ENCODE assay signal across 8 cellular contexts in genomic region chr3:187740446-187741399, GRCh38. TPM values are rescaled to one million over a fixed set of nuclear protein-coding genes. Genes with fewer than 3 reads are reported as not detected.
DNase-seq lines count a peak whose midpoint lies in the region; ATAC-seq and TF ChIP-seq lines count a peak whose summit lies in the region.

No MANE protein-coding gene starts in this region.

- H3K4me3 ChIP-seq in ascending aorta (peak overlapping the region; percentile 73 to 75), right atrium auricular region (peak overlapping the region; percentile 80 to 84)

- H3K4me1 ChIP-seq in ascending aorta, result peaks cover 6 to 25% of the 10 kb centered on the region in 2 donors
- peaks cover 0 to 34% of the 10 kb centered on the region in 2 donors for H3K4me1 ChIP-seq in right atrium auricular region

- intact Hi-C loops in ascending aorta (cut with DNase I) (loop anchor here (1.0 to 10.0 kb wide), 11 partner anchors 472 to 1214 kb away; no protein-coding TSS in a partner anchor), posterior vena cava (cut with DNase I) (loop anchor here (5.0 to 10.0 kb wide), 6 partner anchors 414 to 1404 kb away; partner anchors contain the start of gene LPP (in 1 of the 2))

- ATAC-seq in GM21576 (IDR thresholded peaks at IDR 0.05; ENCODE audit: unreplicated experiment), result no peak

- H3K27ac ChIP-seq in ascending aorta (peak overlapping the region; percentile 98 to 99), right atrium auricular region (peak overlapping the region; percentile 99)

- DNase-seq in D341Med (ENCODE audit: low spot score) (peak; percentile 80), KG1 (lab: John Stamatoyannopoulos, UW) (peak; percentile 54), T follicular helper cell (ENCODE audit: low read depth) (peak; percentile 41), ascending aorta (ENCODE audit: low spot score in 2 of 2) (peak in 1 of 2 donors; percentile 86), right atrium auricular region (ENCODE audit: low spot score) (no peak), posterior vena cava (ENCODE audit: low spot score) (peak; percentile 92), amniotic stem cell (lab: John Stamatoyannopoulos, UW) (no peak)

- H3K9me3 ChIP-seq in ascending aorta (no peaks in the 10 kb centered on the region), right atrium auricular region (no peaks in the 10 kb centered on the region)

- H3K36me3 ChIP-seq in ascending aorta (no peaks in the 10 kb centered on the region), right atrium auricular region (no peaks in the 10 kb centered on the region)

- peak; percentile 89 to 95 (median 93) for TF ChIP-seq CTCF in ascending aorta (IDR thresholded peaks at IDR 0.05)
- TF ChIP-seq CTCF in right atrium auricular region (IDR thresholded peaks at IDR 0.05), result peak; percentile 94

- H3K27me3 ChIP-seq in ascending aorta, result no peaks in the 10 kb centered on the region
- H3K27me3 ChIP-seq in right atrium auricular region, result no peaks in the 10 kb centered on the region

RNA-seq across cellular contexts. Expression of gene BCL6, which starts 4.5 kb away (rescaled TPM):
- total RNA-seq in ascending aorta (97.9 TPM), right atrium auricular region (10 to 100 TPM; 53.0 to 88.6 TPM), posterior vena cava (100 to 1,000 TPM in 1 of 2 donors, 10 to 100 TPM in 1; 87.7 to 143 TPM)

RNA-seq across cellular contexts. Expression of gene RTP2, which starts 38.4 kb away (rescaled TPM):
- total RNA-seq in ascending aorta (not detected), right atrium auricular region (not detected), posterior vena cava (not detected)

Comparison
In these comparisons a context has a peak if more than half of its experiments do, and no peak if none do; other contexts are left out.
1. DNase-seq: peak in D341Med (single experiment), KG1 (single experiment), T follicular helper cell (single experiment) and posterior vena cava (single experiment); none in right atrium auricular region (single experiment) and amniotic stem cell (single experiment).